26 cellular contexts compared by ENCODE assay signal in the genomic region with DNA sequence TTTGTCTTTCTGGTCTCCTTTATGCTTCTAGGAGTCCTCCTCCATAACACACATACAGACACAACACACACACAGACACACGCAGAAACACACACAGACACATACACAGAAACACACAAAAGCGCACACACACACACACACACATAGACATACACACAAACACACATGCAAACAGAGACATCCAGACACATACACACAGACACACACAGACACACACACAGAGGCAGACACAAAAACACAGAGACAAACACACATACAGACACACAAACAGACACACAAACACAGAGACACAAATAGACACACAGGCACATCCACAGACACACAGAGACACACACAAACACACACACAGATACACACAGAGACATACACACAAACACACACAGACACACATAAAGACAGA.
"Had no signal": no experiment of that assay in that cellular context is flagged by ENCODE, and none has a peak within 500 bp of the region (broad histone marks: within the 10 kb centered on the region; RNA-seq: fewer than 3 reads in every experiment).

No MANE protein-coding gene starts in this region.

- H3K4me1 ChIP-seq: left ventricle myocardium inferior, right atrium auricular region, suprapubic skin, tibial artery, uterus had no signal

- H3K27me3 ChIP-seq: neural progenitor cell, ovary, right atrium auricular region, suprapubic skin, tibial artery, uterus had no signal

- DNase-seq: hypothalamus; immature natural killer cell; left ventricle myocardium inferior; mesendoderm; naive B cell; natural killer cell; nephron progenitor cell; ovary; stimulated activated CD4-positive, alpha-beta T cell treated with anti-CD3 and anti-CD28 coated beads, Interleukin-12 subunit alpha, Interleukin-12 subunit beta, amount 100 ng/mL, for 4 hours; stimulated activated CD4-positive, alpha-beta T cell treated with anti-CD3 and anti-CD28 coated beads, Interleukin-15, amount 100 ng/mL, for 24 hours; stimulated activated CD4-positive, alpha-beta T cell treated with anti-CD3 and anti-CD28 coated beads, Interleukin-2, amount 100 ng/mL, for 24 hours; stimulated activated CD4-positive, alpha-beta T cell treated with anti-CD3 and anti-CD28 coated beads, Interleukin-4, amount 100 ng/mL, for 1 hour; stimulated activated naive B cell treated with anti-CD40 and anti-IgM and Interleukin-4, amounts not matched to agents 10 μg/mL and 1 μg/mL and 100 μg/mL, for 72 hours; stimulated activated naive CD8-positive, alpha-beta T cell treated with anti-CD3 and anti-CD28 coated beads, Interleukin-15, Interleukin-2, amounts not matched to agents 100 U/mL and 50 U/mL, for 24 hours; tibial artery; uterus had no signal

- H3K27ac Mint-ChIP-seq: immature natural killer cell; mesothelial cell of epicardium; naive B cell; natural killer cell; nephron progenitor cell; neural progenitor cell; progenitor cell of endocrine pancreas; stimulated activated naive B cell treated with anti-CD40 and anti-IgM and Interleukin-4, amounts not matched to agents 10 μg/mL and 1 μg/mL and 100 μg/mL, for 72 hours; type B pancreatic cell had no signal

- H3K27me3 Mint-ChIP-seq: naive B cell; stimulated activated naive B cell treated with anti-CD40 and anti-IgM and Interleukin-4, amounts not matched to agents 10 μg/mL and 1 μg/mL and 100 μg/mL, for 72 hours had no signal

- H3K4me3 Mint-ChIP-seq: immature natural killer cell; mesothelial cell of epicardium; naive B cell; natural killer cell; nephron progenitor cell; neural progenitor cell; stimulated activated naive B cell treated with anti-CD40 and anti-IgM and Interleukin-4, amounts not matched to agents 10 μg/mL and 1 μg/mL and 100 μg/mL, for 72 hours; type B pancreatic cell had no signal

- H3K36me3 ChIP-seq: left ventricle myocardium inferior, neural progenitor cell, ovary, right atrium auricular region, suprapubic skin, thoracic aorta, tibial artery, uterus had no signal

- H2AFZ ChIP-seq: neural progenitor cell had no signal

- H3K9ac ChIP-seq: neural progenitor cell had no signal

- ATAC-seq: natural killer cell; sciatic nerve; stimulated activated naive B cell treated with anti-CD40 and anti-IgM and Interleukin-4, amounts not matched to agents 10 μg/mL and 1 μg/mL and 100 μg/mL, for 72 hours; stimulated activated naive CD8-positive, alpha-beta T cell treated with anti-CD3 and anti-CD28 coated beads, Interleukin-15, Interleukin-2, amounts not matched to agents 100 U/mL and 50 U/mL, for 24 hours had no signal

- H3K4me2 ChIP-seq: neural progenitor cell had no signal

- H3K4me1 Mint-ChIP-seq: immature natural killer cell; mesothelial cell of epicardium; naive B cell; natural killer cell; nephron progenitor cell; stimulated activated naive B cell treated with anti-CD40 and anti-IgM and Interleukin-4, amounts not matched to agents 10 μg/mL and 1 μg/mL and 100 μg/mL, for 72 hours had no signal

- H3K4me3 ChIP-seq: left ventricle myocardium inferior, neural progenitor cell, ovary, right atrium auricular region, skin epidermis, suprapubic skin, thoracic aorta, tibial artery, uterus had no signal

- H3K27ac ChIP-seq: left ventricle myocardium inferior, neural progenitor cell, ovary, right atrium auricular region, skin epidermis, suprapubic skin, thoracic aorta, tibial artery, uterus had no signal

- H3K9me3 ChIP-seq: ovary, suprapubic skin, thoracic aorta, uterus had no signal

- FAIRE-seq: islet of Langerhans had no signal
